ENCODE assay signal across 8 cellular contexts in the genomic region with DNA sequence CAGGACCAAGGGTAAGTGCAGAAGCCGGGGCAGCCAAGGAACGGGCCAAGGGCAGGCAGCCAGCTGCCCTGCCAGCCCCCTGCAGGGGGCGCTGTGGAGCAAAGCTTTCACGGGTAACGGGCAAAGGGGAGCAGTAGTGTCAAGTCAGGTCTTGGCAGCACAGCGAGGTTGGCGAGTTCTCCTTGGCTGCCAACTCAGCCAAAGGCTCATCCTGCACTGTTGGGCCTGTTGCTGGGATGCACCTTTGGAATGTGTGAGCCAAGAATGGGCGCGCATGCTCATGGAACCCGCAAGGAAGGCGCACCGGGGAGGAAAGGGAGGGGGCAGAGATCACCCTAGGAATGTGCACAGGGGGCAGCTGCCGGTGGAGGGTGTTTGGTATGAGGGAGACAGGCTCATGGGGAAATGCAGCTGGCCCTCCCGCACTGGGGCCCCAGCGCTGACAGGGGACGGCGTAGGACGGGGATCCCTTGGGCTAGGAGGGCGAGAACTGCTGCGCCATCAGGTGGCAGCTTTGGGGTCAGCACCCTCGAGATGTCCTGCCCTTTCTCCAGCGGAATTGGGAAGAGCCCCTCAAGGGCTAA.
A peak's percentile ranks its signal among the peaks of the same experiment; 100 is the strongest.
DNase-seq lines count a peak whose midpoint lies in the region; ATAC-seq and TF ChIP-seq lines count a peak whose summit lies in the region.

No MANE protein-coding gene starts in this region.

- H3K4me1 Mint-ChIP-seq in mesothelial cell of epicardium = peaks cover 4% of the 10 kb centered on the region

- H3K27me3 ChIP-seq in duodenal mucosa (ENCODE audit: control insufficient read depth in 1 of 2, insufficient read depth in 2 of 2, low read length in 2 of 2) = peaks cover 7 to 24% of the 10 kb centered on the region in 2 donors

- H3K27me3 Mint-ChIP-seq in mesothelial cell of epicardium (ENCODE audit: low read depth) = peaks cover 76% of the 10 kb centered on the region

- H3K9me3 ChIP-seq in duodenal mucosa (ENCODE audit: control insufficient read depth in 1 of 2, low read length in 2 of 2) = no peaks in the 10 kb centered on the region

- no peaks in the 10 kb centered on the region for H3K4me1 ChIP-seq in duodenal mucosa (ENCODE audit: control insufficient read depth in 1 of 2, insufficient read depth in 2 of 2, low read length in 2 of 2)

- no peaks in the 10 kb centered on the region for H3K36me3 ChIP-seq in duodenal mucosa (ENCODE audit: control insufficient read depth in 1 of 2, insufficient read depth in 2 of 2, low read length in 2 of 2)

- H3K4me3 Mint-ChIP-seq in mesothelial cell of epicardium = peak overlapping the region; percentile 56

- ATAC-seq in GM19438 (IDR thresholded peaks at IDR 0.05; ENCODE audit: low read depth, unreplicated experiment) (peak; percentile 84), GM19452 (IDR thresholded peaks at IDR 0.05; ENCODE audit: unreplicated experiment) (no peak)
- ATAC-seq in stimulated activated naive CD8-positive, alpha-beta T cell treated with anti-CD3 and anti-CD28 coated beads, Interleukin-15, Interleukin-2, amounts not matched to agents 100 U/mL and 50 U/mL, for 24 hours = peak; percentile 75

- TF ChIP-seq CTCF in C4-2B (conservative IDR thresholded peaks at IDR 0.05) (peak; percentile 89), LNCaP clone FGC (IDR thresholded peaks at IDR 0.05; ENCODE audit: control insufficient read depth, extremely low read depth, insufficient read depth) (peak; percentile 78), mesothelial cell of epicardium (IDR thresholded peaks at IDR 0.05; ENCODE audit: unreplicated experiment) (peak; percentile 79)

- no peak overlapping the region for H3K4me3 ChIP-seq in LNCaP clone FGC (ENCODE audit: low read depth, low read length)
- H3K4me3 ChIP-seq in duodenal mucosa (ENCODE audit: low read depth in 1 of 2, low read length in 2 of 2) = peak overlapping the region; percentile 20 to 60

- H3K27ac ChIP-seq in C4-2B = no peak overlapping the region
- no peak overlapping the region for H3K27ac ChIP-seq in duodenal mucosa (ENCODE audit: low read depth, low read length)

- H3K27ac Mint-ChIP-seq in mesothelial cell of epicardium = no peak overlapping the region

- no peaks in the 10 kb centered on the region for H3K9me3 Mint-ChIP-seq in mesothelial cell of epicardium

- H3K36me3 Mint-ChIP-seq in mesothelial cell of epicardium = no peaks in the 10 kb centered on the region

- no peak overlapping the region for H3K9ac ChIP-seq in duodenal mucosa (ENCODE audit: low read depth in 1 of 2, low read length in 2 of 2)

- peak; percentile 80 for DNase-seq in LNCaP clone FGC (ENCODE audit: low read depth)
- peak; percentile 53 for DNase-seq in activated CD4-positive, alpha-beta T cell treated with anti-CD3 and anti-CD28 coated beads, Interleukin-2, amount 50 U/mL, for 1 hour
- peak in 1 of 2 experiments; percentile 51 for DNase-seq in mesothelial cell of epicardium (ENCODE audit: low spot score in 2 of 2, unreplicated experiment in 2 of 2)
- DNase-seq in stimulated activated naive CD8-positive, alpha-beta T cell treated with anti-CD3 and anti-CD28 coated beads, Interleukin-15, Interleukin-2, amounts not matched to agents 100 U/mL and 50 U/mL, for 24 hours = peak; percentile 80
